1 cellular context compared by ENCODE assay signal in genomic region chr6:41768545-41769308, GRCh38.
TF ChIP-seq lines count a peak whose summit lies in the region.

No MANE protein-coding gene starts in this region.

TF ChIP-seq in HepG2, 621 proteins besides CTCF, POLR2A, EP300 and RAD21 (continued from another document and continues in another):
- TF ChIP-seq CSRNP2 (CRISPR knock-in tag; conservative IDR thresholded peaks at IDR 0.05; ENCODE audit: low read depth), result no peak
- TF ChIP-seq SMAD9 (CRISPR knock-in tag; IDR thresholded peaks at IDR 0.05), result no peak
- TF ChIP-seq MTA3 (CRISPR knock-in tag; IDR thresholded peaks at IDR 0.05), result no peak
- TF ChIP-seq NFKB2 (CRISPR knock-in tag; IDR thresholded peaks at IDR 0.05; ENCODE audit: borderline replicate concordance), result no peak; the same call in 1 of the 2 replicates
- no peak for TF ChIP-seq ZNF367 (CRISPR knock-in tag; IDR thresholded peaks at IDR 0.05; ENCODE audit: borderline replicate concordance)
- TF ChIP-seq ZNF598 (CRISPR knock-in tag; IDR thresholded peaks at IDR 0.05; ENCODE audit: borderline replicate concordance), result no peak
- TF ChIP-seq ZNF580 (CRISPR knock-in tag; IDR thresholded peaks at IDR 0.05; ENCODE audit: borderline replicate concordance, low read depth), result no peak
- no peak for TF ChIP-seq ZNF33B (CRISPR knock-in tag; IDR thresholded peaks at IDR 0.05)
- TF ChIP-seq MYC (CRISPR knock-in tag; IDR thresholded peaks at IDR 0.05; ENCODE audit: borderline replicate concordance), result no peak
- no peak for TF ChIP-seq FOXK1 (CRISPR knock-in tag; IDR thresholded peaks at IDR 0.05; ENCODE audit: borderline replicate concordance, low read depth)
- TF ChIP-seq ZBTB25 (CRISPR knock-in tag; IDR thresholded peaks at IDR 0.05), result no peak; the same call in 1 of the 2 replicates
- no peak for TF ChIP-seq ZNF431 (CRISPR knock-in tag; IDR thresholded peaks at IDR 0.05; ENCODE audit: borderline replicate concordance, low read depth)
- TF ChIP-seq MTA1 (CRISPR knock-in tag; IDR thresholded peaks at IDR 0.05; ENCODE audit: borderline replicate concordance), result no peak; the same call in 1 of the 2 replicates
- TF ChIP-seq FUBP1 (CRISPR knock-in tag; IDR thresholded peaks at IDR 0.05; ENCODE audit: borderline replicate concordance), result no peak
- no peak; the same call in 1 of the 2 replicates for TF ChIP-seq KDM1A (CRISPR knock-in tag; IDR thresholded peaks at IDR 0.05)
- TF ChIP-seq ZNF513 (CRISPR knock-in tag; conservative IDR thresholded peaks at IDR 0.05), result no peak
- no peak for TF ChIP-seq AHR (CRISPR knock-in tag; IDR thresholded peaks at IDR 0.05)
- TF ChIP-seq ZNF503 (CRISPR knock-in tag; IDR thresholded peaks at IDR 0.05), result 0 out of 2 replicates have a peak, but pooled peaks have one; percentile 48
- TF ChIP-seq ATAD3A (CRISPR knock-in tag; IDR thresholded peaks at IDR 0.05), result no peak
- TF ChIP-seq DBP (CRISPR knock-in tag; IDR thresholded peaks at IDR 0.05; ENCODE audit: not compliant biosample characterization), result peak; percentile 46
- TF ChIP-seq ZNF678 (CRISPR knock-in tag; IDR thresholded peaks at IDR 0.05), result no peak
- peak; percentile 32; the same call in 1 of the 2 replicates for TF ChIP-seq HNF4G (IDR thresholded peaks at IDR 0.05; ENCODE audit: borderline replicate concordance, low read depth, low read length)
- no peak for TF ChIP-seq HNF4G (CRISPR knock-in tag; IDR thresholded peaks at IDR 0.05; ENCODE audit: borderline replicate concordance, low read depth)
- TF ChIP-seq ZNF558 (CRISPR knock-in tag; IDR thresholded peaks at IDR 0.05; ENCODE audit: borderline replicate concordance), result no peak
- peak; percentile 82 for TF ChIP-seq MEIS2 (CRISPR knock-in tag; IDR thresholded peaks at IDR 0.05)
- TF ChIP-seq ZNF710 (CRISPR knock-in tag; IDR thresholded peaks at IDR 0.05; ENCODE audit: borderline replicate concordance), result no peak
- TF ChIP-seq GZF1 (CRISPR knock-in tag; IDR thresholded peaks at IDR 0.05), result no peak
- TF ChIP-seq ZNF468 (CRISPR knock-in tag; IDR thresholded peaks at IDR 0.05), result no peak
- TF ChIP-seq ZBTB34 (CRISPR knock-in tag; IDR thresholded peaks at IDR 0.05), result no peak; the same call in 1 of the 2 replicates
- peak; percentile 49 for TF ChIP-seq ZNF883 (CRISPR knock-in tag; IDR thresholded peaks at IDR 0.05; ENCODE audit: not compliant biosample characterization)
- TF ChIP-seq ZNF484 (CRISPR knock-in tag; IDR thresholded peaks at IDR 0.05; ENCODE audit: borderline replicate concordance, low read depth), result no peak
- no peak for TF ChIP-seq ZNF207 (IDR thresholded peaks at IDR 0.05; ENCODE audit: borderline replicate concordance)
- TF ChIP-seq ATM (IDR thresholded peaks at IDR 0.05; ENCODE audit: borderline replicate concordance), result no peak
- TF ChIP-seq ZIK1 (CRISPR knock-in tag; IDR thresholded peaks at IDR 0.05; ENCODE audit: borderline replicate concordance, low read depth), result 0 out of 2 replicates have a peak, but pooled peaks have one; percentile 40
- no peak for TF ChIP-seq ZFP41 (CRISPR knock-in tag; IDR thresholded peaks at IDR 0.05; ENCODE audit: borderline replicate concordance)
- no peak; the same call in 1 of the 2 replicates for TF ChIP-seq MZF1 (CRISPR knock-in tag; IDR thresholded peaks at IDR 0.05; ENCODE audit: borderline replicate concordance)
- TF ChIP-seq WIZ (CRISPR knock-in tag; IDR thresholded peaks at IDR 0.05), result no peak
- no peak for TF ChIP-seq PRDM4 (CRISPR knock-in tag; IDR thresholded peaks at IDR 0.05; ENCODE audit: borderline replicate concordance)
- peak; percentile 35; the same call in 1 of the 2 replicates for TF ChIP-seq RFX1 (IDR thresholded peaks at IDR 0.05)
- no peak for TF ChIP-seq ZSCAN20 (CRISPR knock-in tag; IDR thresholded peaks at IDR 0.05; ENCODE audit: borderline replicate concordance)
- TF ChIP-seq CEBPZ (IDR thresholded peaks at IDR 0.05; ENCODE audit: low read length), result no peak
- TF ChIP-seq ZNF788 (CRISPR knock-in tag; IDR thresholded peaks at IDR 0.05; ENCODE audit: borderline replicate concordance), result peak; percentile 60; the same call in 1 of the 2 replicates
- TF ChIP-seq ZZZ3 (CRISPR knock-in tag; IDR thresholded peaks at IDR 0.05; ENCODE audit: borderline replicate concordance), result no peak
- TF ChIP-seq ZNF709 (CRISPR knock-in tag; IDR thresholded peaks at IDR 0.05), result no peak
